12 cellular contexts compared by ENCODE assay signal in genomic region chr17:77160032-77160876, GRCh38. TPM values are rescaled to one million over a fixed set of nuclear protein-coding genes. Genes with fewer than 3 reads are reported as not detected.
A peak's percentile ranks its signal among the peaks of the same experiment; 100 is the strongest.
DNase-seq lines count a peak whose midpoint lies in the region; ATAC-seq, FAIRE-seq and TF ChIP-seq lines count a peak whose summit lies in the region.
"Had no signal": no experiment of that assay in that cellular context is flagged by ENCODE, and none has a peak within 500 bp of the region (broad histone marks: within the 10 kb centered on the region; RNA-seq: fewer than 3 reads in every experiment).

No MANE protein-coding gene starts in this region.

- H2BK12ac ChIP-seq in trophoblast cell (ENCODE audit: low read length): no peak overlapping the region

- H3K27ac ChIP-seq in GM12878 (ENCODE audit: control insufficient read depth, insufficient read depth): no peak overlapping the region
- H3K27ac ChIP-seq in trophoblast cell (ENCODE audit: low read depth, low read length): peak overlapping the region; percentile 43

- H3K4me1 ChIP-seq in GM12878 (ENCODE audit: control insufficient read depth, insufficient read depth, low read length): peaks cover 13% of the 10 kb centered on the region
- peaks cover 4 to 5% of the 10 kb centered on the region in 2 experiments for H3K4me1 ChIP-seq in trophoblast cell (ENCODE audit: control insufficient read depth in 1 of 2, insufficient read depth in 2 of 2, low read length in 2 of 2)

- SMC1A ChIA-PET in GM12878 (lab: Charles Lee; ENCODE audit: uncharacterized antibody, unreplicated experiment): interaction anchor here (0.7 to 3.9 kb wide), 7 partner anchors 11 to 72 kb away, joined by 3 to 16 read pairs (median 5); no protein-coding TSS in a partner anchor

- no peak overlapping the region for H3K14ac ChIP-seq in trophoblast cell (ENCODE audit: low read length)

- no peak overlapping the region for H2BK120ac ChIP-seq in trophoblast cell (ENCODE audit: insufficient read depth, low read length, poor library complexity)

- no peak overlapping the region for H2AK5ac ChIP-seq in trophoblast cell (ENCODE audit: low read length)

- no peaks in the 10 kb centered on the region for H3K27me3 ChIP-seq in GM12878 (replicated peaks in 1 of 2; ENCODE audit: control insufficient read depth in 2 of 2, insufficient read depth in 2 of 2, low read length in 1 of 2)
- H3K27me3 ChIP-seq in trophoblast cell (ENCODE audit: insufficient read depth, low read length): no peaks in the 10 kb centered on the region

- ATAC-seq in GM12878: no peak
- ATAC-seq in HG03442 (IDR thresholded peaks at IDR 0.05; ENCODE audit: unreplicated experiment): no peak
- ATAC-seq in left lobe of liver: no peak
- ATAC-seq: activated CD8-positive, alpha-beta T cell treated with anti-CD3 and anti-CD28 coated beads, Interleukin-2, amount 10 ng/mL, durations not matched to agents 7 days and 5 days had no signal

- BruUV-seq in GM12878 (replicated peaks; lab: Mats Ljungman, UMichigan): TSS peak; percentile 5

- no peak overlapping the region for H3K18ac ChIP-seq in trophoblast cell (ENCODE audit: low read length)

- H2AFZ ChIP-seq in GM12878 (ENCODE audit: control insufficient read depth, low read depth, low read length) (no peak overlapping the region), trophoblast cell (ENCODE audit: insufficient read depth, low read length, poor library complexity) (no peak overlapping the region)

- H3K36me3 ChIP-seq in GM12878 (ENCODE audit: control insufficient read depth in 2 of 2, insufficient read depth in 2 of 2, low read length in 1 of 2) (peaks cover 5% of the 10 kb centered on the region in 2 experiments), trophoblast cell (ENCODE audit: control insufficient read depth in 1 of 2, insufficient read depth in 2 of 2, low read length in 2 of 2) (peaks cover 0 to 3% of the 10 kb centered on the region in 2 experiments)

- no peak for TF ChIP-seq POLR2A in GM12878 (IDR thresholded peaks at IDR 0.05; ENCODE audit: low read depth, low read length)

- RAD21 ChIA-PET in GM12878 (lab: Charles Lee; ENCODE audit: unreplicated experiment): interaction anchor here (0.9 to 1.8 kb wide), 4 partner anchors 14 to 22 kb away, joined by 3 to 7 read pairs (median 5); partner anchors contain the start of gene SEC14L1

- no peak overlapping the region for H4K91ac ChIP-seq in trophoblast cell (ENCODE audit: low read depth, low read length)

- CTCF ChIA-PET in GM12878 (lab: Yijun Ruan, JAX): interaction anchor here (0.6 to 1.8 kb wide), 8 partner anchors 8 to 1756 kb away, joined by 3 to 5 read pairs (median 4); no protein-coding TSS in a partner anchor

- peaks cover 6% of the 10 kb centered on the region for H4K20me1 ChIP-seq in GM12878 (ENCODE audit: control insufficient read depth, insufficient read depth)

- DNase-seq in DMS53 treated with DMSO at 0.1 percent for 48 hours (lab: John Stamatoyannopoulos, UW; ENCODE audit: unreplicated experiment): peak; percentile 39
- peak; percentile 95 for DNase-seq in NCI-H2081 treated with DMSO at 0.1 percent for 48 hours (lab: John Stamatoyannopoulos, UW)
- DNase-seq in GM12878 (ENCODE audit: low read depth, low spot score): no peak
- DNase-seq in trophoblast cell: no peak
- DNase-seq in left lobe of liver (ENCODE audit: low spot score): no peak
- DNase-seq in T-helper 2 cell: no peak
- DNase-seq in NCI-H2227 (lab: John Stamatoyannopoulos, UW; ENCODE audit: unreplicated experiment): no peak
- DNase-seq: activated CD8-positive, alpha-beta T cell treated with anti-CD3 and anti-CD28 coated beads, Interleukin-2, amount 10 ng/mL, durations not matched to agents 7 days and 5 days; CD4-positive, alpha-beta memory T cell; Right ventricle myocardium superior had no signal

- in situ Hi-C loops in GM12878 (cut with MboI): no loop called here

- TF ChIP-seq CTCF in GM12878 (IDR thresholded peaks at IDR 0.05 in 2 of 3, conservative IDR thresholded peaks at IDR 0.05 in 1 of 3; ENCODE audit: control insufficient read depth in 2 of 3, extremely low read depth in 1 of 3, insufficient read depth in 1 of 3, low read depth in 3 of 3, low read length in 3 of 3): no peak

- H4K12ac ChIP-seq in trophoblast cell (ENCODE audit: low read depth, low read length): no peak overlapping the region

- TF ChIP-seq RAD21 in GM12878 (IDR thresholded peaks at IDR 0.05; ENCODE audit: insufficient read depth, low read depth, low read length): no peak

- H3K9ac ChIP-seq in GM12878 (ENCODE audit: control insufficient read depth, insufficient read depth, low read length) (no peak overlapping the region), trophoblast cell (ENCODE audit: low read length) (no peak overlapping the region)

- FAIRE-seq in GM12878 (lab: Jason Lieb, UNC): no peak
- FAIRE-seq: islet of Langerhans had no signal

- WGBS in GM12878 (ENCODE audit: insufficient coverage, insufficient replicate concordance, low lambda C conversion rate, missing lambda C conversion rate): 76% methylated on average over 6 of the region's 6 CpGs
- WGBS in trophoblast cell (ENCODE audit: extremely low coverage, insufficient coverage, insufficient read length): no CpG with 5 or more reads among the region's 6 CpGs

- POLR2A ChIA-PET in GM12878 (lab: Charles Lee): interaction anchor here (0.8 to 1.0 kb wide), 2 partner anchors 9 to 15 kb away, joined by 3 to 4 read pairs; no protein-coding TSS in a partner anchor

- intact Hi-C loops in GM12878 (cut with micrococcal nuclease; ENCODE audit: unreplicated experiment): no loop called here

- H3K4ac ChIP-seq in trophoblast cell (ENCODE audit: low read depth, low read length): no peak overlapping the region

- no peak overlapping the region for H3K23ac ChIP-seq in trophoblast cell (ENCODE audit: low read length)

- H3K4me2 ChIP-seq in GM12878 (ENCODE audit: control insufficient read depth, insufficient read depth) (no peak overlapping the region), trophoblast cell (ENCODE audit: low read length) (no peak overlapping the region)

- no peak overlapping the region for H2BK5ac ChIP-seq in trophoblast cell (ENCODE audit: low read depth, low read length, poor library complexity)

- H3K4me3 ChIP-seq in GM12878: no peak overlapping the region
- H3K4me3 ChIP-seq in trophoblast cell (ENCODE audit: low read depth, low read length): no peak overlapping the region

- no peak overlapping the region for H4K8ac ChIP-seq in trophoblast cell (ENCODE audit: low read depth, low read length)

- no peak for TF ChIP-seq EP300 in GM12878 (IDR thresholded peaks at IDR 0.05; ENCODE audit: borderline replicate concordance in 1 of 2, control insufficient read depth in 1 of 2, low read depth in 2 of 2, low read length in 2 of 2)

- H3K9me3 ChIP-seq in GM12878 (replicated peaks; ENCODE audit: control insufficient read depth, insufficient read depth, low read length) (no peaks in the 10 kb centered on the region; the same call in 2 of the 3 replicates), trophoblast cell (ENCODE audit: insufficient read depth, low read depth, low read length) (no peaks in the 10 kb centered on the region)

- peaks cover 55% of the 10 kb centered on the region for H3K79me2 ChIP-seq in GM12878 (ENCODE audit: control insufficient read depth, insufficient read depth, low read length)
- H3K79me2 ChIP-seq in trophoblast cell (ENCODE audit: control insufficient read depth, insufficient read depth, low read length, poor library complexity): peaks cover 2% of the 10 kb centered on the region

- H3K79me1 ChIP-seq in trophoblast cell (ENCODE audit: low read length): no peaks in the 10 kb centered on the region

TF ChIP-seq in GM12878, 131 proteins besides CTCF, POLR2A, EP300 and RAD21 (continues in another document):
- TF ChIP-seq GABPA (IDR thresholded peaks at IDR 0.05; ENCODE audit: low read depth): no peak
- TF ChIP-seq ZSCAN29 (IDR thresholded peaks at IDR 0.05): no peak

RNA-seq across cellular contexts. Expression of gene SEC14L1, which starts 19.5 kb away (rescaled TPM):
- 161 and 179 TPM in 2 replicates for total RNA-seq in GM12878 (2013; cell fraction: nucleolus; rRNA removed)
- 28.2 and 32.4 TPM in 2 replicates for total RNA-seq in GM12878 (2014; rRNA removed)
- total RNA-seq in GM12878 (2014; rRNA removed; fragmentation: Illumina TruSeq; extraction: Trizol): 18.2 and 19.0 TPM in 2 replicates
- 58.1 and 66.1 TPM in 2 replicates for total RNA-seq in GM12878 (2021)
- polyA plus RNA-seq in GM12878 (2011; ENCODE audit: low read depth): 26.5 TPM
- 28.8 and 33.3 TPM in 2 replicates for polyA plus RNA-seq in GM12878 (2011; rRNA removed)
- 26.4 and 30.9 TPM in 2 replicates for polyA plus RNA-seq in GM12878 (2011; cell fraction: cytosol; rRNA removed)
- polyA plus RNA-seq in GM12878 (2011; cell fraction: nucleus; rRNA removed): 38.5 and 42.8 TPM in 2 replicates
- 46.1 and 55.7 TPM in 2 replicates for polyA plus RNA-seq in GM12878 (2012)
- 35.8 and 41.5 TPM in 2 replicates for polyA plus RNA-seq in GM12878 (2014; fragmentation: Illumina TruSeq; extraction: Trizol)
- polyA plus RNA-seq in GM12878 (2014; fragmentation: Nextera tagmentation; extraction: Ambion mirVana): 10 to 100 TPM in 1 of 2 experiments, 1 to 10 TPM in 1; 6.3 to 10.2 TPM
- polyA plus RNA-seq in GM12878 (2014; rRNA removed): 32.5 and 34.6 TPM in 2 replicates
- 10 to 100 TPM; 48.5 to 52.3 TPM for polyA plus RNA-seq in GM12878 (2016; fragmentation: Nextera tagmentation; extraction: Ambion mirVana)
- polyA minus RNA-seq in GM12878 (2011; rRNA and poly(A)+ RNA removed): 26.8 and 36.9 TPM in 2 replicates
- polyA minus RNA-seq in GM12878 (2011; cell fraction: cytosol; rRNA and poly(A)+ RNA removed): 18.6 and 19.0 TPM in 2 replicates
- polyA minus RNA-seq in GM12878 (2011; cell fraction: nucleus; rRNA and poly(A)+ RNA removed): 17.2 and 32.2 TPM in 2 replicates
- polyA plus RNA-seq in trophoblast cell (2013): 71.4 and 71.6 TPM in 2 replicates
- 20.1 TPM for total RNA-seq in left lobe of liver

Comparison
In these comparisons a context has a peak if more than half of its experiments do, and no peak if none do; other contexts are left out.
1. DNase-seq: peak in DMS53 treated with DMSO at 0.1 percent for 48 hours (single experiment) and NCI-H2081 treated with DMSO at 0.1 percent for 48 hours (single experiment); none in GM12878 (single experiment), trophoblast cell (0 of 2), left lobe of liver (single experiment), T-helper 2 cell (0 of 5) and NCI-H2227 (single experiment).